In the genomic region with DNA sequence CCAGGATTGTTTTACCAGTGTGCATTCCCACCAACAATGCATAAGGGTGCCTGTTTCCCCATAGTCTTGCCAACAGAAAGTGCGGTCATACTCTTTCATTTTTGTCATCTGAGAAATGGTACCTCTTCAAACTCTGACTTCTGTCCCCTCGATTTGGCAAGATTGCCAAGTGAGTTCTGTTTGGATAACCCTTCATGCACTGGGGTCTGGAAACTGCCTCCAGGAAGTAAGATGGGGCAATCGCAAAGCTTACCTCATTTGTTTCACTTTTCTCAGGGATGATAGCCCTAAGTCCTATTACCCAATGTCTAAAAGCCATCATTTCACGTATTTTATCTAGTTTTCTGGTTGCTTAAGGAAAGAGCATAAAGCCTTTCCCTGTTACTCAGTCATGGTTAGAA, we compare ENCODE assay signal across 17 cellular contexts. TPM values are rescaled to one million over a fixed set of nuclear protein-coding genes. Genes with fewer than 3 reads are reported as not detected.
"Had no signal": no experiment of that assay in that cellular context is flagged by ENCODE, and none has a peak within 500 bp of the region (broad histone marks: within the 10 kb centered on the region; RNA-seq: fewer than 3 reads in every experiment).

No MANE protein-coding gene starts in this region.

- H3K9me3 ChIP-seq: gastroesophageal sphincter, heart right ventricle, left lung, thyroid gland, uterus had no signal

- H3K27ac ChIP-seq: cardiac muscle cell, dorsolateral prefrontal cortex, gastroesophageal sphincter, heart right ventricle, left lung, thyroid gland, uterus had no signal

- H3K36me3 ChIP-seq: cardiac muscle cell, gastroesophageal sphincter, heart right ventricle, left lung, thyroid gland, uterus had no signal

- H3K4me1 ChIP-seq: left lung, thyroid gland, uterus had no signal

- H3K27me3 ChIP-seq: cardiac muscle cell, gastroesophageal sphincter, left lung, thyroid gland, uterus had no signal

- H3K4me3 ChIP-seq: cardiac muscle cell, dorsolateral prefrontal cortex, gastroesophageal sphincter, heart right ventricle, left lung, thyroid gland, uterus had no signal

- DNase-seq: activated CD4-positive, alpha-beta T cell treated with anti-CD3 and anti-CD28 coated beads for 4 hours; activated CD8-positive, alpha-beta T cell treated with anti-CD3 and anti-CD28 coated beads for 36 hours; activated effector memory CD4-positive, alpha-beta T cell treated with anti-CD3 and anti-CD28 coated beads, Interleukin-2, amount 50 U/mL, for 16 hours; activated T-cell treated with anti-CD3 and anti-CD28 coated beads, Interleukin-2, amount 50 U/mL, for 48 hours; dorsolateral prefrontal cortex; erythroblast; heart right ventricle; left lung; mesenchymal stem cell; natural killer cell; stimulated activated CD4-positive, alpha-beta T cell treated with anti-CD3 and anti-CD28 coated beads, Interleukin-2, amount 100 ng/mL, for 48 hours; thyroid gland; uterus had no signal

RNA-seq across cellular contexts. Expression of gene NR1H4, which starts 28.6 kb away (rescaled TPM):
- total RNA-seq: activated CD8-positive, alpha-beta T cell treated with anti-CD3 and anti-CD28 coated beads for 36 hours; activated naive CD4-positive, alpha-beta T cell treated with anti-CD3 and anti-CD28 coated beads, Interleukin-2, amount 50 U/mL, for 72 hours; cardiac muscle cell; gastroesophageal sphincter; left lung; natural killer cell; skeletal muscle tissue; thyroid gland had no signal
